ENCODE assay signal across 8 cellular contexts in genomic region chr6:53728570-53729194, GRCh38.
DNase-seq lines count a peak whose midpoint lies in the region; ATAC-seq and TF ChIP-seq lines count a peak whose summit lies in the region.

No MANE protein-coding gene starts in this region.

- CTCF ChIA-PET in AG04449 (lab: Yijun Ruan, JAX) = interaction anchor here (0.6 to 16.8 kb wide), 71 partner anchors 8 to 1509 kb away, joined by 3 to 432 read pairs (median 5); partner anchors contain the start of gene LRRC1

- no peak for DNase-seq in AG04449 (ENCODE audit: low read depth, low spot score)
- peak; percentile 50 for DNase-seq in GM13977 (ENCODE audit: low spot score)
- peak; percentile 81 for DNase-seq in HT-29 (ENCODE audit: low spot score)
- DNase-seq in SHP77 treated with DMSO at 0.1 percent for 48 hours (lab: John Stamatoyannopoulos, UW) = peak; percentile 21
- peak in 1 of 2 donors; percentile 55 for DNase-seq in activated naive CD4-positive, alpha-beta T cell treated with anti-CD3 and anti-CD28 coated beads, Interleukin-2, amount 50 U/mL, for 72 hours (ENCODE audit: low spot score in 2 of 2)
- DNase-seq in heart right ventricle = peak; percentile 18 to 38
- DNase-seq in retina = peak; percentile 55
- DNase-seq in NK-92 (lab: John Stamatoyannopoulos, UW; ENCODE audit: unreplicated experiment) = no peak

- peak; percentile 47 to 63 for ATAC-seq in activated naive CD4-positive, alpha-beta T cell treated with anti-CD3 and anti-CD28 coated beads, Interleukin-2, amount 50 U/mL, for 72 hours
- ATAC-seq in heart right ventricle = peak in 5 of 8 donors; percentile 34 to 74 (median 61)

- 28 to 29% methylated on average over 9 of the region's 9 CpGs for WGBS in heart right ventricle, 2 donors

- peak; percentile 76 for TF ChIP-seq CTCF in AG04449 (IDR thresholded peaks at IDR 0.05; ENCODE audit: insufficient read depth, low read length, missing control alignments)
- peak; percentile 87 for TF ChIP-seq CTCF in GM13977 (IDR thresholded peaks at IDR 0.05; ENCODE audit: extremely low read depth, insufficient read depth, missing control alignments)
- peak; percentile 64 to 96 (median 88) for TF ChIP-seq CTCF in heart right ventricle (IDR thresholded peaks at IDR 0.05)

- intact Hi-C loops in heart right ventricle (cut with DNase I) = loop anchor here in 8 of 10 donors (1.0 to 10.0 kb wide), 8 partner anchors 74 to 564 kb away; partner anchors contain the start of gene GCLC (in 1 of the 8)

- H3K27ac Mint-ChIP-seq in activated naive CD4-positive, alpha-beta T cell treated with anti-CD3 and anti-CD28 coated beads, Interleukin-2, amount 50 U/mL, for 72 hours = no peak overlapping the region

- H3K36me3 Mint-ChIP-seq in activated naive CD4-positive, alpha-beta T cell treated with anti-CD3 and anti-CD28 coated beads, Interleukin-2, amount 50 U/mL, for 72 hours = no peaks in the 10 kb centered on the region

- POLR2A ChIA-PET in AG04449 (lab: Yijun Ruan, JAX) = no interaction called here

- no peaks in the 10 kb centered on the region for H3K9me3 ChIP-seq in heart right ventricle

- no peaks in the 10 kb centered on the region for H3K9me3 Mint-ChIP-seq in activated naive CD4-positive, alpha-beta T cell treated with anti-CD3 and anti-CD28 coated beads, Interleukin-2, amount 50 U/mL, for 72 hours

- peaks cover 0 to 6% (median 0%) of the 10 kb centered on the region in 7 donors for H3K27me3 ChIP-seq in heart right ventricle

- in situ Hi-C loops in GM13977 (cut with MboI; ENCODE audit: low pct_unique_long_range_greater_than_20kb, low sequenced_read_pairs, unreplicated experiment) = loop anchor here (10.0 kb wide), 1 partner anchor 234 kb away; no protein-coding TSS in a partner anchor

- H3K4me3 ChIP-seq in AG04449 (ENCODE audit: low read depth, low read length) (peak overlapping the region; percentile 23; the same call in 1 of the 2 replicates), heart right ventricle (peak overlapping the region in 2 of 10 donors; percentile 19 to 21)

- no peak overlapping the region for H3K27ac ChIP-seq in heart right ventricle

- no peaks in the 10 kb centered on the region for H3K36me3 ChIP-seq in heart right ventricle

- H3K4me1 ChIP-seq in heart right ventricle = peaks cover 0 to 10% (median 0%) of the 10 kb centered on the region in 9 donors

Comparison
In these comparisons a context has a peak if more than half of its experiments do, and no peak if none do; other contexts are left out.
1. DNase-seq: peak in GM13977 (single experiment), HT-29 (single experiment), SHP77 treated with DMSO at 0.1 percent for 48 hours (single experiment), heart right ventricle (2 of 2) and retina (single experiment); none in AG04449 (single experiment) and NK-92 (single experiment).
2. Peak in every context shown above with its lines, with median percentiles within 50 percentile points of each other: CTCF ChIP-seq.